22 cellular contexts compared by ENCODE assay signal in the genomic region with DNA sequence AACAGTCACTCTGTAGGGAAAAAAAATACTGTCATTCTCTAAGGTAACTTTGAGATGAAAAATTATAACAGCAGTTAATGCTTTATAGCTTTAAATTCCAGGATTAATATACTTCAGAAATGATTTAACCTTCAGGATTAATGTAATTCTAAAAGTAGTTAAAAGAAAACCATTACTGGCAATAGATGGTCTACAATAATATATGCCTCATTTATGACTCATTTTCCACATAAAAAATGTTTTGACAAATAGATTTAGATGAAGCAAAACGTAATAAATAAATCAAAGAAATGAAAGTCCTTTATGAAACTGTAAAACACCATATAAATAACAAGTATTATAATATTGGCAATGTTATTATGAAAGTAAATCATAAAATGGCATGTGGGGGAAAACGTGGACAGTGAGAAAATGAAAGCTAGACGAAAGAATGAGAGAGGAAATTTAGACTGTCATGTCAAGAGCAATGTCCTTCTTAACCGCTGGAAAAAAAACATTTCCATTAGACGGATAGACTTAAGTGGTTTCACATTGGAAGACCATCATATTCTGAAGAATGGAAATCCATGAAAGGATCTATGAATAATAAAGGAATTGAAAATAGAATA.
A peak's percentile ranks its signal among the peaks of the same experiment; 100 is the strongest.
DNase-seq lines count a peak whose midpoint lies in the region; ATAC-seq and TF ChIP-seq lines count a peak whose summit lies in the region.
"Had no signal": no experiment of that assay in that cellular context is flagged by ENCODE, and none has a peak within 500 bp of the region (broad histone marks: within the 10 kb centered on the region; RNA-seq: fewer than 3 reads in every experiment).

No MANE protein-coding gene starts in this region.

- H3K4me1 Mint-ChIP-seq in natural killer cell treated with Interleukin-12 subunit alpha and Interleukin-12 subunit beta and Interleukin-15 and Interleukin-18, amount 100 ng/mL, for 72 hours (ENCODE audit: low read depth in 2 of 2), result peaks cover 0 to 4% of the 10 kb centered on the region in 2 donors
- H3K4me1 Mint-ChIP-seq in natural killer cell, result no peaks in the 10 kb centered on the region
- H3K4me1 Mint-ChIP-seq: CD4-positive, alpha-beta memory T cell; naive B cell had no signal

- H3K4me3 ChIP-seq in fibroblast of villous mesenchyme (ENCODE audit: low read depth, low read length), result peak overlapping the region; percentile 11
- H3K4me3 ChIP-seq: cardiac muscle cell had no signal

- no peaks in the 10 kb centered on the region for H3K36me3 Mint-ChIP-seq in natural killer cell treated with Interleukin-12 subunit alpha and Interleukin-12 subunit beta and Interleukin-15 and Interleukin-18, amount 100 ng/mL, for 72 hours
- H3K36me3 Mint-ChIP-seq in natural killer cell, result no peaks in the 10 kb centered on the region
- H3K36me3 Mint-ChIP-seq: CD4-positive, alpha-beta memory T cell; naive B cell had no signal

- H3K27ac Mint-ChIP-seq in natural killer cell treated with Interleukin-12 subunit alpha and Interleukin-12 subunit beta and Interleukin-15 and Interleukin-18, amount 100 ng/mL, for 72 hours, result peak overlapping the region in 1 of 2 donors; percentile 44
- H3K27ac Mint-ChIP-seq in natural killer cell, result no peak overlapping the region
- H3K27ac Mint-ChIP-seq: CD4-positive, alpha-beta memory T cell; naive B cell; T-helper 1 cell treated with Interleukin-12 subunit alpha and Interleukin-12 subunit beta and Interleukin-4 antibody, amounts not matched to agents 30 μg/mL and 1 μg/mL, for 36 hours had no signal

- TF ChIP-seq CTCF in natural killer cell (IDR thresholded peaks at IDR 0.05) (no peak), fibroblast of villous mesenchyme (IDR thresholded peaks at IDR 0.05; ENCODE audit: insufficient read depth, low read depth, low read length) (no peak)

- H3K4me3 Mint-ChIP-seq in natural killer cell treated with Interleukin-12 subunit alpha and Interleukin-12 subunit beta and Interleukin-15 and Interleukin-18, amount 100 ng/mL, for 72 hours, result peak overlapping the region; percentile 28
- no peak overlapping the region for H3K4me3 Mint-ChIP-seq in natural killer cell
- H3K4me3 Mint-ChIP-seq: CD4-positive, alpha-beta memory T cell; naive B cell; T-helper 1 cell treated with Interleukin-12 subunit alpha and Interleukin-12 subunit beta and Interleukin-4 antibody, amounts not matched to agents 30 μg/mL and 1 μg/mL, for 36 hours had no signal

- DNase-seq in natural killer cell treated with Interleukin-12 subunit alpha and Interleukin-12 subunit beta and Interleukin-15 and Interleukin-18, amount 100 ng/mL, for 72 hours (ENCODE audit: low spot score), result no peak
- DNase-seq in natural killer cell (no peak), fibroblast of villous mesenchyme (ENCODE audit: low read depth) (no peak), iPS-NIHi7 (ENCODE audit: extremely low spot score) (no peak), DMS53 (lab: John Stamatoyannopoulos, UW) (no peak), ecto neural progenitor cell (ENCODE audit: low spot score) (no peak)
- DNase-seq: activated CD4-positive, alpha-beta T cell treated with anti-CD3 and anti-CD28 coated beads, Interleukin-2, amount 50 U/mL, for 4 hours; activated gamma-delta T cell; CD4-positive, alpha-beta memory T cell; KG1; kidney glomerular epithelial cell; naive B cell; NCI-H1105 treated with DMSO at 0.1 percent for 48 hours; NCI-H2107; NCI-H510A treated with DMSO at 0.1 percent for 48 hours; SIG-M5; stimulated activated CD4-positive, alpha-beta T cell treated with anti-CD3 and anti-CD28 coated beads, Interleukin-2, amount 100 ng/mL, for 48 hours; WERI-Rb-1 had no signal

- H3K9me3 Mint-ChIP-seq in natural killer cell treated with Interleukin-12 subunit alpha and Interleukin-12 subunit beta and Interleukin-15 and Interleukin-18, amount 100 ng/mL, for 72 hours, result no peaks in the 10 kb centered on the region
- H3K9me3 Mint-ChIP-seq in natural killer cell, result no peaks in the 10 kb centered on the region
- H3K9me3 Mint-ChIP-seq: naive B cell; T-helper 1 cell treated with Interleukin-12 subunit alpha and Interleukin-12 subunit beta and Interleukin-4 antibody, amounts not matched to agents 30 μg/mL and 1 μg/mL, for 36 hours had no signal

- ATAC-seq in natural killer cell treated with Interleukin-12 subunit alpha and Interleukin-12 subunit beta and Interleukin-15 and Interleukin-18, amount 100 ng/mL, for 72 hours, result no peak
- ATAC-seq in natural killer cell (no peak), SK-N-SH treated with all-trans-retinoic acid at 6 μM for 48 hours (peak; percentile 84), HG03439 (IDR thresholded peaks at IDR 0.05; ENCODE audit: unreplicated experiment) (no peak)

- intact Hi-C loops in natural killer cell (cut with micrococcal nuclease), result no loop called here

- peaks cover 0 to 3% of the 10 kb centered on the region in 2 donors for H3K27me3 Mint-ChIP-seq in natural killer cell treated with Interleukin-12 subunit alpha and Interleukin-12 subunit beta and Interleukin-15 and Interleukin-18, amount 100 ng/mL, for 72 hours
- H3K27me3 Mint-ChIP-seq in natural killer cell (ENCODE audit: low read depth in 2 of 2), result no peaks in the 10 kb centered on the region
- H3K27me3 Mint-ChIP-seq: CD4-positive, alpha-beta memory T cell; naive B cell had no signal

TF ChIP-seq in SK-N-SH treated with all-trans-retinoic acid at 6 μM for 48 hours, 23 proteins besides CTCF, POLR2A, EP300 and RAD21:
- TF ChIP-seq ISL1 (CRISPR knock-in tag; IDR thresholded peaks at IDR 0.05), result peak; percentile 90
- TF ChIP-seq ZNF565 (CRISPR knock-in tag; conservative IDR thresholded peaks at IDR 0.05; ENCODE audit: low read depth), result no peak
- no peak for TF ChIP-seq ARNTL (CRISPR knock-in tag; IDR thresholded peaks at IDR 0.05; ENCODE audit: borderline replicate concordance, low read depth)
- TF ChIP-seq PATZ1 (CRISPR knock-in tag; IDR thresholded peaks at IDR 0.05; ENCODE audit: borderline replicate concordance), result peak; percentile 60; the same call in 1 of the 2 replicates
- no peak for TF ChIP-seq ZFP3 (CRISPR knock-in tag; IDR thresholded peaks at IDR 0.05)
- TF ChIP-seq, protein P1, sequence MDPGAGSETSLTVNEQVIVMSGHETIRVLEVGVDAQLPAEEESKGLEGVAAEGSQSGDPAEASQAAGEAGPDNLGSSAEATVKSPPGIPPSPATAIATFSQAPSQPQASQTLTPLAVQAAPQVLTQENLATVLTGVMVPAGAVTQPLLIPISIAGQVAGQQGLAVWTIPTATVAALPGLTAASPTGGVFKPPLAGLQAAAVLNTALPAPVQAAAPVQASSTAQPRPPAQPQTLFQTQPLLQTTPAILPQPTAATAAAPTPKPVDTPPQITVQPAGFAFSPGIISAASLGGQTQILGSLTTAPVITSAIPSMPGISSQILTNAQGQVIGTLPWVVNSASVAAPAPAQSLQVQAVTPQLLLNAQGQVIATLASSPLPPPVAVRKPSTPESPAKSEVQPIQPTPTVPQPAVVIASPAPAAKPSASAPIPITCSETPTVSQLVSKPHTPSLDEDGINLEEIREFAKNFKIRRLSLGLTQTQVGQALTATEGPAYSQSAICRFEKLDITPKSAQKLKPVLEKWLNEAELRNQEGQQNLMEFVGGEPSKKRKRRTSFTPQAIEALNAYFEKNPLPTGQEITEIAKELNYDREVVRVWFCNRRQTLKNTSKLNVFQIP (CRISPR knock-in tag; IDR thresholded peaks at IDR 0.05; ENCODE audit: borderline replicate concordance, low read depth), result no peak; the same call in 1 of the 2 replicates
- TF ChIP-seq, protein P2, sequence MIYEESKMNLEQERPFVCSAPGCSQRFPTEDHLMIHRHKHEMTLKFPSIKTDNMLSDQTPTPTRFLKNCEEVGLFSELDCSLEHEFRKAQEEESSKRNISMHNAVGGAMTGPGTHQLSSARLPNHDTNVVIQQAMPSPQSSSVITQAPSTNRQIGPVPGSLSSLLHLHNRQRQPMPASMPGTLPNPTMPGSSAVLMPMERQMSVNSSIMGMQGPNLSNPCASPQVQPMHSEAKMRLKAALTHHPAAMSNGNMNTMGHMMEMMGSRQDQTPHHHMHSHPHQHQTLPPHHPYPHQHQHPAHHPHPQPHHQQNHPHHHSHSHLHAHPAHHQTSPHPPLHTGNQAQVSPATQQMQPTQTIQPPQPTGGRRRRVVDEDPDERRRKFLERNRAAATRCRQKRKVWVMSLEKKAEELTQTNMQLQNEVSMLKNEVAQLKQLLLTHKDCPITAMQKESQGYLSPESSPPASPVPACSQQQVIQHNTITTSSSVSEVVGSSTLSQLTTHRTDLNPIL (CRISPR knock-in tag; IDR thresholded peaks at IDR 0.05; ENCODE audit: low read depth), result no peak
- peak; percentile 94 for TF ChIP-seq RARB (CRISPR knock-in tag; IDR thresholded peaks at IDR 0.05)
- no peak for TF ChIP-seq GLIS3 (CRISPR knock-in tag; IDR thresholded peaks at IDR 0.05)
- peak; percentile 88 for TF ChIP-seq ZC3H10 (CRISPR knock-in tag; IDR thresholded peaks at IDR 0.05)
- no peak for TF ChIP-seq ZNF8 (CRISPR knock-in tag; IDR thresholded peaks at IDR 0.05)
- peak; percentile 88 for TF ChIP-seq TOX (CRISPR knock-in tag; IDR thresholded peaks at IDR 0.05; ENCODE audit: borderline replicate concordance)
